1 cellular context compared by ENCODE assay signal in the genomic region with DNA sequence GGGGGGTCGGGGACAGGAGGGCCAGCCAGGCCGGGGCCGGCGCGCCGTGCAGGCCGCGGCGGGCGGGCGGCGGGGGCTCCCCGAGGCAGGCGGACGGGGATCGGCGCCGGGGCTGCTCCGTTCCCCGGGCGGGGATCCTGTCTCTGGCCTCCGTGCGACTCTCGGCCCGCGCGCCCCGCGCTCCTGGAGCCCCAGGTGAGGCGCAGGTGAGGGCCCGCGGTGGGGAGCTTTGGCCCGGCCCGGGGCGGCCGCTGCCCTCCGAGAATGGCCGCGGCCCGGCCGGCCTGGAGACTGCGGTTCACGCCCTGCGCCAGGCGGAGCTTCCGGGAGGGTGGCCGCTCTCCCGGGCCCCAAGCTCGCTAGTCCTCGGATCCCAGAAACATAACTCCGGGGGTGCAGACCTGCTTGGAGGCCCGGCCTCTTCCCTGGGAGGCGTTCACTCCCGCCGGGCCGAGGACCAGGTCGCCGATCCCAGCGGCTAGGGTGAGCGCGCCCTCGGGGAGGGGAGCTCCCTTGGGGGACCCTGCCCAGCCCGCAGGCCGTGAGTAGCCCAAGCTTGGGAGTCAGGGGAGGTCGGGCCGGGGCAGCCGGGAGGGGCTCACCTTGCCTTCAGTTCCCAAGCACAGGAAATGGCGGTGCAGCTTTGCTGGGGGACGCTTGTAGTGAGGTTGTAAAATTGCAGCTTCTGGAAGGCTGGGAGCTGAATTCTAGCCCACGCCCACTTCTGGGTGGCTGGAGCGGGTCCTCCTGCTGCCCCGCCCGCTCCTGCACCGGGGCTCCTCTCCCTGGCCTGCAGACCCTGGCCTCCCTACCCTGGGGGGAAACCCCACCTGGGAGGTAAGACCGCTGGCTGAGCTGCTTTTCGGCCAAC.
TF ChIP-seq lines count a peak whose summit lies in the region.

No MANE protein-coding gene starts in this region.

TF ChIP-seq in HepG2, 621 proteins besides CTCF, POLR2A, EP300 and RAD21 (continued from another document and continues in another):
- TF ChIP-seq, protein P1, sequence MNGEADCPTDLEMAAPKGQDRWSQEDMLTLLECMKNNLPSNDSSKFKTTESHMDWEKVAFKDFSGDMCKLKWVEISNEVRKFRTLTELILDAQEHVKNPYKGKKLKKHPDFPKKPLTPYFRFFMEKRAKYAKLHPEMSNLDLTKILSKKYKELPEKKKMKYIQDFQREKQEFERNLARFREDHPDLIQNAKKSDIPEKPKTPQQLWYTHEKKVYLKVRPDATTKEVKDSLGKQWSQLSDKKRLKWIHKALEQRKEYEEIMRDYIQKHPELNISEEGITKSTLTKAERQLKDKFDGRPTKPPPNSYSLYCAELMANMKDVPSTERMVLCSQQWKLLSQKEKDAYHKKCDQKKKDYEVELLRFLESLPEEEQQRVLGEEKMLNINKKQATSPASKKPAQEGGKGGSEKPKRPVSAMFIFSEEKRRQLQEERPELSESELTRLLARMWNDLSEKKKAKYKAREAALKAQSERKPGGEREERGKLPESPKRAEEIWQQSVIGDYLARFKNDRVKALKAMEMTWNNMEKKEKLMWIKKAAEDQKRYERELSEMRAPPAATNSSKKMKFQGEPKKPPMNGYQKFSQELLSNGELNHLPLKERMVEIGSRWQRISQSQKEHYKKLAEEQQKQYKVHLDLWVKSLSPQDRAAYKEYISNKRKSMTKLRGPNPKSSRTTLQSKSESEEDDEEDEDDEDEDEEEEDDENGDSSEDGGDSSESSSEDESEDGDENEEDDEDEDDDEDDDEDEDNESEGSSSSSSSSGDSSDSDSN (CRISPR knock-in tag; IDR thresholded peaks at IDR 0.05), result peak; percentile 87
- peak; percentile 45 for TF ChIP-seq YY1 (IDR thresholded peaks at IDR 0.05; ENCODE audit: insufficient read depth, insufficient replicate concordance, low read depth, low read length)
- no peak for TF ChIP-seq CHD4 (IDR thresholded peaks at IDR 0.05; ENCODE audit: borderline replicate concordance, low read length)
- TF ChIP-seq, protein P2, sequence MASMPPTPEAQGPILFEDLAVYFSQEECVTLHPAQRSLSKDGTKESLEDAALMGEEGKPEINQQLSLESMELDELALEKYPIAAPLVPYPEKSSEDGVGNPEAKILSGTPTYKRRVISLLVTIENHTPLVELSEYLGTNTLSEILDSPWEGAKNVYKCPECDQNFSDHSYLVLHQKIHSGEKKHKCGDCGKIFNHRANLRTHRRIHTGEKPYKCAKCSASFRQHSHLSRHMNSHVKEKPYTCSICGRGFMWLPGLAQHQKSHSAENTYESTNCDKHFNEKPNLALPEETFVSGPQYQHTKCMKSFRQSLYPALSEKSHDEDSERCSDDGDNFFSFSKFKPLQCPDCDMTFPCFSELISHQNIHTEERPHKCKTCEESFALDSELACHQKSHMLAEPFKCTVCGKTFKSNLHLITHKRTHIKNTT (CRISPR knock-in tag; IDR thresholded peaks at IDR 0.05), result no peak
- TF ChIP-seq, protein P3, sequence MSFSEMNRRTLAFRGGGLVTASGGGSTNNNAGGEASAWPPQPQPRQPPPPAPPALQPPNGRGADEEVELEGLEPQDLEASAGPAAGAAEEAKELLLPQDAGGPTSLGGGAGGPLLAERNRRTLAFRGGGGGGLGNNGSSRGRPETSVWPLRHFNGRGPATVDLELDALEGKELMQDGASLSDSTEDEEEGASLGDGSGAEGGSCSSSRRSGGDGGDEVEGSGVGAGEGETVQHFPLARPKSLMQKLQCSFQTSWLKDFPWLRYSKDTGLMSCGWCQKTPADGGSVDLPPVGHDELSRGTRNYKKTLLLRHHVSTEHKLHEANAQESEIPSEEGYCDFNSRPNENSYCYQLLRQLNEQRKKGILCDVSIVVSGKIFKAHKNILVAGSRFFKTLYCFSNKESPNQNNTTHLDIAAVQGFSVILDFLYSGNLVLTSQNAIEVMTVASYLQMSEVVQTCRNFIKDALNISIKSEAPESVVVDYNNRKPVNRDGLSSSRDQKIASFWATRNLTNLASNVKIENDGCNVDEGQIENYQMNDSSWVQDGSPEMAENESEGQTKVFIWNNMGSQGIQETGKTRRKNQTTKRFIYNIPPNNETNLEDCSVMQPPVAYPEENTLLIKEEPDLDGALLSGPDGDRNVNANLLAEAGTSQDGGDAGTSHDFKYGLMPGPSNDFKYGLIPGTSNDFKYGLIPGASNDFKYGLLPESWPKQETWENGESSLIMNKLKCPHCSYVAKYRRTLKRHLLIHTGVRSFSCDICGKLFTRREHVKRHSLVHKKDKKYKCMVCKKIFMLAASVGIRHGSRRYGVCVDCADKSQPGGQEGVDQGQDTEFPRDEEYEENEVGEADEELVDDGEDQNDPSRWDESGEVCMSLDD (CRISPR knock-in tag; IDR thresholded peaks at IDR 0.05; ENCODE audit: borderline replicate concordance), result no peak
- TF ChIP-seq, protein P4, sequence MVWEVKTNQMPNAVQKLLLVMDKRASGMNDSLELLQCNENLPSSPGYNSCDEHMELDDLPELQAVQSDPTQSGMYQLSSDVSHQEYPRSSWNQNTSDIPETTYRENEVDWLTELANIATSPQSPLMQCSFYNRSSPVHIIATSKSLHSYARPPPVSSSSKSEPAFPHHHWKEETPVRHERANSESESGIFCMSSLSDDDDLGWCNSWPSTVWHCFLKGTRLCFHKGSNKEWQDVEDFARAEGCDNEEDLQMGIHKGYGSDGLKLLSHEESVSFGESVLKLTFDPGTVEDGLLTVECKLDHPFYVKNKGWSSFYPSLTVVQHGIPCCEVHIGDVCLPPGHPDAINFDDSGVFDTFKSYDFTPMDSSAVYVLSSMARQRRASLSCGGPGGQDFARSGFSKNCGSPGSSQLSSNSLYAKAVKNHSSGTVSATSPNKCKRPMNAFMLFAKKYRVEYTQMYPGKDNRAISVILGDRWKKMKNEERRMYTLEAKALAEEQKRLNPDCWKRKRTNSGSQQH (CRISPR knock-in tag; IDR thresholded peaks at IDR 0.05; ENCODE audit: low read depth), result no peak
- no peak for TF ChIP-seq NFIB (CRISPR knock-in tag; IDR thresholded peaks at IDR 0.05; ENCODE audit: borderline replicate concordance)
- no peak; the same call in 1 of the 2 replicates for TF ChIP-seq EED (CRISPR knock-in tag; IDR thresholded peaks at IDR 0.05)
- TF ChIP-seq ZSCAN12 (CRISPR knock-in tag; IDR thresholded peaks at IDR 0.05), result no peak
- TF ChIP-seq ZNF546 (CRISPR knock-in tag; conservative IDR thresholded peaks at IDR 0.05), result no peak
- TF ChIP-seq BCL6 (CRISPR knock-in tag; IDR thresholded peaks at IDR 0.05), result 0 out of 2 replicates have a peak, but pooled peaks have one; percentile 6
- no peak for TF ChIP-seq SMYD3 (CRISPR knock-in tag; IDR thresholded peaks at IDR 0.05)
- TF ChIP-seq FOSL1 (CRISPR knock-in tag; IDR thresholded peaks at IDR 0.05; ENCODE audit: borderline replicate concordance), result no peak
- no peak for TF ChIP-seq ATF7-NPFF (CRISPR knock-in tag; IDR thresholded peaks at IDR 0.05; ENCODE audit: low read depth)
- TF ChIP-seq, protein P5, sequence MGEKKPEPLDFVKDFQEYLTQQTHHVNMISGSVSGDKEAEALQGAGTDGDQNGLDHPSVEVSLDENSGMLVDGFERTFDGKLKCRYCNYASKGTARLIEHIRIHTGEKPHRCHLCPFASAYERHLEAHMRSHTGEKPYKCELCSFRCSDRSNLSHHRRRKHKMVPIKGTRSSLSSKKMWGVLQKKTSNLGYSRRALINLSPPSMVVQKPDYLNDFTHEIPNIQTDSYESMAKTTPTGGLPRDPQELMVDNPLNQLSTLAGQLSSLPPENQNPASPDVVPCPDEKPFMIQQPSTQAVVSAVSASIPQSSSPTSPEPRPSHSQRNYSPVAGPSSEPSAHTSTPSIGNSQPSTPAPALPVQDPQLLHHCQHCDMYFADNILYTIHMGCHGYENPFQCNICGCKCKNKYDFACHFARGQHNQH (CRISPR knock-in tag; IDR thresholded peaks at IDR 0.05), result 0 out of 2 replicates have a peak, but pooled peaks have one; percentile 22
- no peak for TF ChIP-seq SALL1 (CRISPR knock-in tag; IDR thresholded peaks at IDR 0.05)
- no peak for TF ChIP-seq NR1H2 (CRISPR knock-in tag; IDR thresholded peaks at IDR 0.05; ENCODE audit: borderline replicate concordance, low read depth)
- no peak for TF ChIP-seq ZNF136 (CRISPR knock-in tag; IDR thresholded peaks at IDR 0.05; ENCODE audit: low read depth)
- TF ChIP-seq, protein P6, sequence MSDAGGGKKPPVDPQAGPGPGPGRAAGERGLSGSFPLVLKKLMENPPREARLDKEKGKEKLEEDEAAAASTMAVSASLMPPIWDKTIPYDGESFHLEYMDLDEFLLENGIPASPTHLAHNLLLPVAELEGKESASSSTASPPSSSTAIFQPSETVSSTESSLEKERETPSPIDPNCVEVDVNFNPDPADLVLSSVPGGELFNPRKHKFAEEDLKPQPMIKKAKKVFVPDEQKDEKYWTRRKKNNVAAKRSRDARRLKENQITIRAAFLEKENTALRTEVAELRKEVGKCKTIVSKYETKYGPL (CRISPR knock-in tag; IDR thresholded peaks at IDR 0.05), result no peak
- no peak for TF ChIP-seq ZNF230 (CRISPR knock-in tag; IDR thresholded peaks at IDR 0.05)
- TF ChIP-seq HDAC1 (CRISPR knock-in tag; IDR thresholded peaks at IDR 0.05), result peak; percentile 37
- no peak for TF ChIP-seq ZNF564 (CRISPR knock-in tag; IDR thresholded peaks at IDR 0.05)
- peak; percentile 59; the same call in 1 of the 2 replicates for TF ChIP-seq ZNF317 (CRISPR knock-in tag; IDR thresholded peaks at IDR 0.05)
- no peak for TF ChIP-seq ELF3 (CRISPR knock-in tag; IDR thresholded peaks at IDR 0.05)
- TF ChIP-seq SCMH1 (CRISPR knock-in tag; IDR thresholded peaks at IDR 0.05; ENCODE audit: borderline replicate concordance), result no peak
- peak; percentile 53 for TF ChIP-seq ZNF883 (CRISPR knock-in tag; IDR thresholded peaks at IDR 0.05; ENCODE audit: not compliant biosample characterization)
- no peak for TF ChIP-seq SRSF1 (optimal IDR thresholded peaks at IDR 0.05; ENCODE audit: low read depth, low read length)
- no peak for TF ChIP-seq ZNF263 (CRISPR knock-in tag; IDR thresholded peaks at IDR 0.05)
- TF ChIP-seq, protein P7, sequence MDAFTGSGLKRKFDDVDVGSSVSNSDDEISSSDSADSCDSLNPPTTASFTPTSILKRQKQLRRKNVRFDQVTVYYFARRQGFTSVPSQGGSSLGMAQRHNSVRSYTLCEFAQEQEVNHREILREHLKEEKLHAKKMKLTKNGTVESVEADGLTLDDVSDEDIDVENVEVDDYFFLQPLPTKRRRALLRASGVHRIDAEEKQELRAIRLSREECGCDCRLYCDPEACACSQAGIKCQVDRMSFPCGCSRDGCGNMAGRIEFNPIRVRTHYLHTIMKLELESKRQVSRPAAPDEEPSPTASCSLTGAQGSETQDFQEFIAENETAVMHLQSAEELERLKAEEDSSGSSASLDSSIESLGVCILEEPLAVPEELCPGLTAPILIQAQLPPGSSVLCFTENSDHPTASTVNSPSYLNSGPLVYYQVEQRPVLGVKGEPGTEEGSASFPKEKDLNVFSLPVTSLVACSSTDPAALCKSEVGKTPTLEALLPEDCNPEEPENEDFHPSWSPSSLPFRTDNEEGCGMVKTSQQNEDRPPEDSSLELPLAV (CRISPR knock-in tag; conservative IDR thresholded peaks at IDR 0.05; ENCODE audit: low read depth), result no peak
- TF ChIP-seq ZNF496 (CRISPR knock-in tag; IDR thresholded peaks at IDR 0.05; ENCODE audit: insufficient replicate concordance), result no peak
- TF ChIP-seq PRPF4 (IDR thresholded peaks at IDR 0.05; ENCODE audit: low read depth, low read length, poor library complexity, severe bottlenecking), result no peak
- TF ChIP-seq KLF6 (CRISPR knock-in tag; IDR thresholded peaks at IDR 0.05), result no peak
- TF ChIP-seq NCOA1 (CRISPR knock-in tag; IDR thresholded peaks at IDR 0.05), result no peak
- no peak for TF ChIP-seq IKZF1 (IDR thresholded peaks at IDR 0.05)
- no peak for TF ChIP-seq PHF21A (CRISPR knock-in tag; IDR thresholded peaks at IDR 0.05)
- TF ChIP-seq, protein P8, sequence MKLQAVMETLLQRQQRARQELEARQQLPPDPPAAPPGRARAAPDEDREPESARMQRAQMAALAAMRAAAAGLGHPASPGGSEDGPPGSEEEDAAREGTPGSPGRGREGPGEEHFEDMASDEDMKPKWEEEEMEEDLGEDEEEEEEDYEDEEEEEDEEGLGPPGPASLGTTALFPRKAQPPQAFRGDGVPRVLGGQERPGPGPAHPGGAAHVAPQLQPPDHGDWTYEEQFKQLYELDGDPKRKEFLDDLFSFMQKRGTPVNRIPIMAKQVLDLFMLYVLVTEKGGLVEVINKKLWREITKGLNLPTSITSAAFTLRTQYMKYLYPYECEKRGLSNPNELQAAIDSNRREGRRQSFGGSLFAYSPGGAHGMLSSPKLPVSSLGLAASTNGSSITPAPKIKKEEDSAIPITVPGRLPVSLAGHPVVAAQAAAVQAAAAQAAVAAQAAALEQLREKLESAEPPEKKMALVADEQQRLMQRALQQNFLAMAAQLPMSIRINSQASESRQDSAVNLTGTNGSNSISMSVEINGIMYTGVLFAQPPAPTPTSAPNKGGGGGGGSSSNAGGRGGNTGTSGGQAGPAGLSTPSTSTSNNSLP (IDR thresholded peaks at IDR 0.05; ENCODE audit: low read depth, low read length), result no peak
- no peak for TF ChIP-seq JUND (CRISPR knock-in tag; IDR thresholded peaks at IDR 0.05)
- TF ChIP-seq EHMT2 (IDR thresholded peaks at IDR 0.05; ENCODE audit: borderline replicate concordance, low read depth, low read length), result no peak
- TF ChIP-seq, protein P9, sequence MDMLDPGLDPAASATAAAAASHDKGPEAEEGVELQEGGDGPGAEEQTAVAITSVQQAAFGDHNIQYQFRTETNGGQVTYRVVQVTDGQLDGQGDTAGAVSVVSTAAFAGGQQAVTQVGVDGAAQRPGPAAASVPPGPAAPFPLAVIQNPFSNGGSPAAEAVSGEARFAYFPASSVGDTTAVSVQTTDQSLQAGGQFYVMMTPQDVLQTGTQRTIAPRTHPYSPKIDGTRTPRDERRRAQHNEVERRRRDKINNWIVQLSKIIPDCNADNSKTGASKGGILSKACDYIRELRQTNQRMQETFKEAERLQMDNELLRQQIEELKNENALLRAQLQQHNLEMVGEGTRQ (IDR thresholded peaks at IDR 0.05; ENCODE audit: low read depth, low read length), result no peak
- TF ChIP-seq, protein P9 (CRISPR knock-in tag; IDR thresholded peaks at IDR 0.05; ENCODE audit: borderline replicate concordance), result no peak
- no peak for TF ChIP-seq ZNF841 (CRISPR knock-in tag; IDR thresholded peaks at IDR 0.05; ENCODE audit: borderline replicate concordance)
- no peak for TF ChIP-seq ZNF24 (IDR thresholded peaks at IDR 0.05)
- no peak for TF ChIP-seq ZNF234 (CRISPR knock-in tag; conservative IDR thresholded peaks at IDR 0.05)
- TF ChIP-seq ZNF460 (CRISPR knock-in tag; IDR thresholded peaks at IDR 0.05; ENCODE audit: borderline replicate concordance), result no peak
